ENCODE assay signal across 9 cellular contexts in genomic region chr3:159964166-159964973, GRCh38.
DNase-seq lines count a peak whose midpoint lies in the region; ATAC-seq and FAIRE-seq lines count a peak whose summit lies in the region.
"Had no signal": no experiment of that assay in that cellular context is flagged by ENCODE, and none has a peak within 500 bp of the region (broad histone marks: within the 10 kb centered on the region; RNA-seq: fewer than 3 reads in every experiment).

No MANE protein-coding gene starts in this region.

- peaks cover 6% of the 10 kb centered on the region for H3K4me1 Mint-ChIP-seq in stimulated activated effector memory CD8-positive, alpha-beta T cell treated with anti-CD3 and anti-CD28 coated beads, Interleukin-12 subunit alpha, Interleukin-12 subunit beta, amount 100 ng/mL, for 72 hours

- no peaks in the 10 kb centered on the region for H3K36me3 Mint-ChIP-seq in stimulated activated effector memory CD8-positive, alpha-beta T cell treated with anti-CD3 and anti-CD28 coated beads, Interleukin-12 subunit alpha, Interleukin-12 subunit beta, amount 100 ng/mL, for 72 hours

- FAIRE-seq in RCC 7860 (lab: Jason Lieb, UNC) = peak; percentile 98
- FAIRE-seq: A204.1 had no signal

- ATAC-seq in activated CD4-positive, CD25-positive, alpha-beta regulatory T cell treated with anti-CD3 and anti-CD28 coated beads, Interleukin-2, amount 50 U/mL, for 24 hours = peak; percentile 83 to 84
- peak; percentile 99 for ATAC-seq in HG02798 (IDR thresholded peaks at IDR 0.05; ENCODE audit: poor library complexity, unreplicated experiment)
- peak; percentile 89 for ATAC-seq in stimulated activated effector memory CD8-positive, alpha-beta T cell treated with anti-CD3 and anti-CD28 coated beads, Interleukin-12 subunit alpha, Interleukin-12 subunit beta, amount 100 ng/mL, for 72 hours

- no peak overlapping the region for H3K4me3 Mint-ChIP-seq in stimulated activated effector memory CD8-positive, alpha-beta T cell treated with anti-CD3 and anti-CD28 coated beads, Interleukin-12 subunit alpha, Interleukin-12 subunit beta, amount 100 ng/mL, for 72 hours

- no peaks in the 10 kb centered on the region for H3K9me3 Mint-ChIP-seq in stimulated activated effector memory CD8-positive, alpha-beta T cell treated with anti-CD3 and anti-CD28 coated beads, Interleukin-12 subunit alpha, Interleukin-12 subunit beta, amount 100 ng/mL, for 72 hours

- no peak overlapping the region for H3K27ac Mint-ChIP-seq in stimulated activated effector memory CD8-positive, alpha-beta T cell treated with anti-CD3 and anti-CD28 coated beads, Interleukin-12 subunit alpha, Interleukin-12 subunit beta, amount 100 ng/mL, for 72 hours

- DNase-seq in activated CD4-positive, CD25-positive, alpha-beta regulatory T cell treated with anti-CD3 and anti-CD28 coated beads, Interleukin-2, amount 50 U/mL, for 72 hours = no peak
- DNase-seq in RCC 7860 (ENCODE audit: low spot score) = peak; percentile 91
- no peak for DNase-seq in stimulated activated effector memory CD8-positive, alpha-beta T cell treated with anti-CD3 and anti-CD28 coated beads, Interleukin-12 subunit alpha, Interleukin-12 subunit beta, amount 100 ng/mL, for 72 hours (ENCODE audit: low spot score in 2 of 2)
- DNase-seq in NCI-H2196 treated with DMSO at 0.1 percent for 48 hours (lab: John Stamatoyannopoulos, UW; ENCODE audit: unreplicated experiment) = no peak
- DNase-seq in NCI-H748 (lab: John Stamatoyannopoulos, UW; ENCODE audit: unreplicated experiment) = no peak
- DNase-seq in NCI-H2171 (lab: John Stamatoyannopoulos, UW) = no peak
